ENCODE assay signal across 13 cellular contexts in the genomic region with DNA sequence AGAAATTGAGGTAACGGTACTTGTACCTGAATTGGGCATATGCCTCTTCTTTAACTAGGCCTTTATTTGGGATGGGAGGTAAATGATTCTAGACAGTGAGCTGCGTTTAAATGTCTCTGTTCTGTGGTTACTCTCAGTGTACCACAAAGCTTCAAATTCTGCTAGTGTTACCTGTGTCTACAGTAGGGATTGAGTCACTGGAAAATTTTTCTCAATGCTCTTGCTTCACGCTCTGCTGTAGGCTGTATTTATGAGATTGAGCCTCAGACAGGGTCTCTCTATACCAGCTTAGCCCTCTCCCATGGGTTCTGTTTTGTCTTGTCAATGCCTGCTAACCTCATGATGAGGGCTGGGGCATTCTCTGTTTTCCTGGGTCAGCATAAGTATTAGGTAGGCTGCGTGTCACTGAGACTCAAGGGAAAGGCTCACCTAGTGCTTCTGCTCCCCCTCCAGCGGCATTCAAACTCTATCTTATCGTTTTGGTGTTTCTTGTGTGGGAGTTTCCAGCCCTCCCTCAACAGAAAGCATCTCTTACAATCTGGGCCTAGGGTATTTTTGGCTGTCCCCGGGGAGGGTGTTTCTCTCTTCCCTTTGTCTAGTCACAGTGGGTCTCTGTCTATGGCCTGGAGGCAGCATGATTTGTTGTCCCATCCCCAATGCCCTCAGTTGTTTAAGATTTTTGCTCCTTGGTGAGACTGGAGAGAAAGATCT.
DNase-seq lines count a peak whose midpoint lies in the region; ATAC-seq and TF ChIP-seq lines count a peak whose summit lies in the region.
"Had no signal": no experiment of that assay in that cellular context is flagged by ENCODE, and none has a peak within 500 bp of the region (broad histone marks: within the 10 kb centered on the region; RNA-seq: fewer than 3 reads in every experiment).

No MANE protein-coding gene starts in this region.

- H3K4me1 Mint-ChIP-seq in WTC11 = peaks cover 18% of the 10 kb centered on the region

- CTCF ChIA-PET in WTC11 (lab: Charles Lee) = interaction anchor here (0.7 to 0.8 kb wide), 2 partner anchors 13 to 107 kb away, joined by 3 read pairs; no protein-coding TSS in a partner anchor

- ATAC-seq in GM18499 (IDR thresholded peaks at IDR 0.05; ENCODE audit: insufficient read depth, unreplicated experiment) (peak; percentile 64), GM19328 (IDR thresholded peaks at IDR 0.05; ENCODE audit: unreplicated experiment) (peak; percentile 68), HG02852 (IDR thresholded peaks at IDR 0.05; ENCODE audit: unreplicated experiment) (peak; percentile 77), HG03571 (IDR thresholded peaks at IDR 0.05; ENCODE audit: unreplicated experiment) (peak; percentile 61), left ventricle myocardium superior (no peak), WTC11 (no peak)
- ATAC-seq: foreskin keratinocyte, left lung had no signal

- TF ChIP-seq CTCF in WTC11 (IDR thresholded peaks at IDR 0.05) = no peak

- DNase-seq in NAMALWA (ENCODE audit: low spot score) (no peak), NCI-H1694 treated with DMSO at 0.1 percent for 48 hours (lab: John Stamatoyannopoulos, UW) (no peak), left ventricle myocardium superior (no peak), WTC11 (ENCODE audit: low spot score) (no peak)
- DNase-seq: foreskin keratinocyte; left lung; NCI-H1436; stimulated activated CD4-positive, alpha-beta T cell treated with anti-CD3 and anti-CD28 coated beads, Interleukin-4, amount 100 ng/mL, for 4 hours had no signal

- H3K27ac Mint-ChIP-seq in WTC11 = no peak overlapping the region
- H3K27ac Mint-ChIP-seq: T-helper 1 cell treated with Interleukin-12 subunit alpha and Interleukin-12 subunit beta and Interleukin-4 antibody, amounts not matched to agents 30 μg/mL and 1 μg/mL, for 36 hours had no signal

- intact Hi-C loops in left ventricle myocardium superior (cut with micrococcal nuclease) = no loop called here

- H3K4me3 Mint-ChIP-seq in WTC11 = no peak overlapping the region
- H3K4me3 Mint-ChIP-seq: T-helper 1 cell treated with Interleukin-12 subunit alpha and Interleukin-12 subunit beta and Interleukin-4 antibody, amounts not matched to agents 30 μg/mL and 1 μg/mL, for 36 hours had no signal

- peaks cover 8% of the 10 kb centered on the region for H3K36me3 Mint-ChIP-seq in WTC11

- H3K27me3 Mint-ChIP-seq in WTC11 (ENCODE audit: low read depth) = peaks cover 15% of the 10 kb centered on the region

- POLR2A ChIA-PET in WTC11 (lab: Charles Lee) = no interaction called here

- H3K9me3 Mint-ChIP-seq in WTC11 = peaks cover 13% of the 10 kb centered on the region
- H3K9me3 Mint-ChIP-seq: T-helper 1 cell treated with Interleukin-12 subunit alpha and Interleukin-12 subunit beta and Interleukin-4 antibody, amounts not matched to agents 30 μg/mL and 1 μg/mL, for 36 hours had no signal

TF ChIP-seq in WTC11, 78 proteins besides CTCF, POLR2A, EP300 and RAD21:
- TF ChIP-seq, protein P1, sequence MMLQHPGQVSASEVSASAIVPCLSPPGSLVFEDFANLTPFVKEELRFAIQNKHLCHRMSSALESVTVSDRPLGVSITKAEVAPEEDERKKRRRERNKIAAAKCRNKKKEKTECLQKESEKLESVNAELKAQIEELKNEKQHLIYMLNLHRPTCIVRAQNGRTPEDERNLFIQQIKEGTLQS (CRISPR knock-in tag; conservative IDR thresholded peaks at IDR 0.05) = no peak
- TF ChIP-seq ZNF219 (CRISPR knock-in tag; IDR thresholded peaks at IDR 0.05; ENCODE audit: borderline replicate concordance) (no peak), OVOL2 (CRISPR knock-in tag; IDR thresholded peaks at IDR 0.05; ENCODE audit: borderline replicate concordance) (no peak), TP53 (CRISPR knock-in tag; IDR thresholded peaks at IDR 0.05) (no peak), ZNF671 (CRISPR knock-in tag; IDR thresholded peaks at IDR 0.05) (no peak), NFYB (CRISPR knock-in tag; conservative IDR thresholded peaks at IDR 0.05; ENCODE audit: low read depth) (no peak), FOXP1 (CRISPR knock-in tag; IDR thresholded peaks at IDR 0.05; ENCODE audit: borderline replicate concordance) (no peak), TEAD4 (CRISPR knock-in tag; IDR thresholded peaks at IDR 0.05) (no peak), SP1 (CRISPR knock-in tag; conservative IDR thresholded peaks at IDR 0.05) (no peak), ZNF121 (CRISPR knock-in tag; IDR thresholded peaks at IDR 0.05) (no peak), ATF1 (CRISPR knock-in tag; IDR thresholded peaks at IDR 0.05) (no peak), PRRX2 (CRISPR knock-in tag; IDR thresholded peaks at IDR 0.05) (no peak)
- TF ChIP-seq, protein P2, sequence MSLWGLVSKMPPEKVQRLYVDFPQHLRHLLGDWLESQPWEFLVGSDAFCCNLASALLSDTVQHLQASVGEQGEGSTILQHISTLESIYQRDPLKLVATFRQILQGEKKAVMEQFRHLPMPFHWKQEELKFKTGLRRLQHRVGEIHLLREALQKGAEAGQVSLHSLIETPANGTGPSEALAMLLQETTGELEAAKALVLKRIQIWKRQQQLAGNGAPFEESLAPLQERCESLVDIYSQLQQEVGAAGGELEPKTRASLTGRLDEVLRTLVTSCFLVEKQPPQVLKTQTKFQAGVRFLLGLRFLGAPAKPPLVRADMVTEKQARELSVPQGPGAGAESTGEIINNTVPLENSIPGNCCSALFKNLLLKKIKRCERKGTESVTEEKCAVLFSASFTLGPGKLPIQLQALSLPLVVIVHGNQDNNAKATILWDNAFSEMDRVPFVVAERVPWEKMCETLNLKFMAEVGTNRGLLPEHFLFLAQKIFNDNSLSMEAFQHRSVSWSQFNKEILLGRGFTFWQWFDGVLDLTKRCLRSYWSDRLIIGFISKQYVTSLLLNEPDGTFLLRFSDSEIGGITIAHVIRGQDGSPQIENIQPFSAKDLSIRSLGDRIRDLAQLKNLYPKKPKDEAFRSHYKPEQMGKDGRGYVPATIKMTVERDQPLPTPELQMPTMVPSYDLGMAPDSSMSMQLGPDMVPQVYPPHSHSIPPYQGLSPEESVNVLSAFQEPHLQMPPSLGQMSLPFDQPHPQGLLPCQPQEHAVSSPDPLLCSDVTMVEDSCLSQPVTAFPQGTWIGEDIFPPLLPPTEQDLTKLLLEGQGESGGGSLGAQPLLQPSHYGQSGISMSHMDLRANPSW (CRISPR knock-in tag; conservative IDR thresholded peaks at IDR 0.05; ENCODE audit: low read depth) = no peak
- TF ChIP-seq, protein P3, sequence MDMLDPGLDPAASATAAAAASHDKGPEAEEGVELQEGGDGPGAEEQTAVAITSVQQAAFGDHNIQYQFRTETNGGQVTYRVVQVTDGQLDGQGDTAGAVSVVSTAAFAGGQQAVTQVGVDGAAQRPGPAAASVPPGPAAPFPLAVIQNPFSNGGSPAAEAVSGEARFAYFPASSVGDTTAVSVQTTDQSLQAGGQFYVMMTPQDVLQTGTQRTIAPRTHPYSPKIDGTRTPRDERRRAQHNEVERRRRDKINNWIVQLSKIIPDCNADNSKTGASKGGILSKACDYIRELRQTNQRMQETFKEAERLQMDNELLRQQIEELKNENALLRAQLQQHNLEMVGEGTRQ (CRISPR knock-in tag; IDR thresholded peaks at IDR 0.05) = no peak
- TF ChIP-seq, protein P4, sequence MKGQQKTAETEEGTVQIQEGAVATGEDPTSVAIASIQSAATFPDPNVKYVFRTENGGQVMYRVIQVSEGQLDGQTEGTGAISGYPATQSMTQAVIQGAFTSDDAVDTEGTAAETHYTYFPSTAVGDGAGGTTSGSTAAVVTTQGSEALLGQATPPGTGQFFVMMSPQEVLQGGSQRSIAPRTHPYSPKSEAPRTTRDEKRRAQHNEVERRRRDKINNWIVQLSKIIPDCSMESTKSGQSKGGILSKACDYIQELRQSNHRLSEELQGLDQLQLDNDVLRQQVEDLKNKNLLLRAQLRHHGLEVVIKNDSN (CRISPR knock-in tag; IDR thresholded peaks at IDR 0.05) = no peak
- TF ChIP-seq, protein P5, sequence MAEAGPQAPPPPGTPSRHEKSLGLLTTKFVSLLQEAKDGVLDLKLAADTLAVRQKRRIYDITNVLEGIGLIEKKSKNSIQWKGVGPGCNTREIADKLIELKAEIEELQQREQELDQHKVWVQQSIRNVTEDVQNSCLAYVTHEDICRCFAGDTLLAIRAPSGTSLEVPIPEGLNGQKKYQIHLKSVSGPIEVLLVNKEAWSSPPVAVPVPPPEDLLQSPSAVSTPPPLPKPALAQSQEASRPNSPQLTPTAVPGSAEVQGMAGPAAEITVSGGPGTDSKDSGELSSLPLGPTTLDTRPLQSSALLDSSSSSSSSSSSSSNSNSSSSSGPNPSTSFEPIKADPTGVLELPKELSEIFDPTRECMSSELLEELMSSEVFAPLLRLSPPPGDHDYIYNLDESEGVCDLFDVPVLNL (CRISPR knock-in tag; IDR thresholded peaks at IDR 0.05; ENCODE audit: borderline replicate concordance, low read depth) = no peak
- TF ChIP-seq, protein P6, sequence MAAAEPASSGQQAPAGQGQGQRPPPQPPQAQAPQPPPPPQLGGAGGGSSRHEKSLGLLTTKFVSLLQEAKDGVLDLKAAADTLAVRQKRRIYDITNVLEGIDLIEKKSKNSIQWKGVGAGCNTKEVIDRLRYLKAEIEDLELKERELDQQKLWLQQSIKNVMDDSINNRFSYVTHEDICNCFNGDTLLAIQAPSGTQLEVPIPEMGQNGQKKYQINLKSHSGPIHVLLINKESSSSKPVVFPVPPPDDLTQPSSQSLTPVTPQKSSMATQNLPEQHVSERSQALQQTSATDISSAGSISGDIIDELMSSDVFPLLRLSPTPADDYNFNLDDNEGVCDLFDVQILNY (CRISPR knock-in tag; IDR thresholded peaks at IDR 0.05) = no peak
- TF ChIP-seq, protein P7, sequence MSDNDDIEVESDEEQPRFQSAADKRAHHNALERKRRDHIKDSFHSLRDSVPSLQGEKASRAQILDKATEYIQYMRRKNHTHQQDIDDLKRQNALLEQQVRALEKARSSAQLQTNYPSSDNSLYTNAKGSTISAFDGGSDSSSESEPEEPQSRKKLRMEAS (CRISPR knock-in tag; IDR thresholded peaks at IDR 0.05) = no peak

Comparison
In these comparisons a context has a peak if more than half of its experiments do, and no peak if none do; other contexts are left out.
1. ATAC-seq: peak in GM18499 (single experiment), GM19328 (single experiment), HG02852 (single experiment) and HG03571 (single experiment); none in left ventricle myocardium superior (single experiment) and WTC11 (single experiment).